26 cellular contexts compared by ENCODE assay signal in the genomic region with DNA sequence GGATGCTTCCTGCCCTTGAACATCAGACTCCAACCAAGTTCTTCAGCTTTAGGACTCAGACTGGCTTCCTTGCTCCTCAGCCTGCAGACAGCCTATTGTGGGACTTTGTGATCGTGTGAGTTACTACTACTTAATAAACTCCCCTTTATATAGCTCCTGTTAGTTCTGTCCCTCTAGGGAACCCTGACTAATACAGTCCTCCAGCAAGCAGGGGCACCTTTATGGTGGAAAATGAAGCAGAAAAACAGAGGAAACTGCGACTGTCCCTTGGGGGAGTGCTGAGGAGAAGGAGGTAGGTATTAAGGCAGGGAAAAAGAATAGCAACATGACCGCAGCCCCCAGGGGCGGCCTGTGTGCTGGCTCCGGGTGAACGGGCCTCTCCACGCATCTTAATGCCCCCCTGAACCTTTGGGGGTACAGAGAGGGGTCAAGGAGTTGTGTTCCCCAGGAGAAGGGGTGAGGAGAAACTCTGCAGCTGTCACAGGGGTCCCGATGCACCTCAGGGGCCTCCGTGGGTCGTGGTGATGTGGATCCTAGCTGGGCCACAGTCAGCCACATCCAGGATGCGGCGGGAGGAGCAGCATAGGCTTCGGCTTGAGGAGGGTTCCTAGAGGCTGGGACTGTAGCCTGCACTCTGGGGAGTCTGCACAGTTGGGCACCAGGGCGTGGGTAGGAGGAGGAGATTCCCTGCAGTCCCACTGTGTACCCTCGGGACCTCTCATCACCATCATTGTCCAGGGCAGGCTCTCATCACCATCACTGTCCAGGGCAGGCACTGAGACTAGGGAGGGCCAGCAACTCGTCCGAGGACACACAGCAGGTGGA. TPM values are rescaled to one million over a fixed set of nuclear protein-coding genes. Genes with fewer than 3 reads are reported as not detected.
"Had no signal": no experiment of that assay in that cellular context is flagged by ENCODE, and none has a peak within 500 bp of the region (broad histone marks: within the 10 kb centered on the region; RNA-seq: fewer than 3 reads in every experiment).

No MANE protein-coding gene starts in this region.

- H3K4me1 ChIP-seq: gastrocnemius medialis, heart right ventricle, left ventricle myocardium inferior, parathyroid adenoma, prostate gland, right lobe of liver, tibial artery, upper lobe of left lung had no signal

- H3K4me1 Mint-ChIP-seq: stimulated activated effector memory CD8-positive, alpha-beta T cell treated with anti-CD3 and anti-CD28 coated beads, Interleukin-12 subunit alpha, Interleukin-12 subunit beta, amount 100 ng/mL, for 72 hours had no signal

- H3K9me3 Mint-ChIP-seq: dendritic cell treated with granulocyte-macrophage colony-stimulating factor and Interleukin-4, amounts not matched to agents 40 ng/mL and 50 ng/mL, for 4 days; effector memory CD8-positive, alpha-beta T cell; natural killer cell treated with Interleukin-12 subunit alpha and Interleukin-12 subunit beta and Interleukin-15 and Interleukin-18, amount 100 ng/mL, for 72 hours; stimulated activated effector memory CD8-positive, alpha-beta T cell treated with anti-CD3 and anti-CD28 coated beads, Interleukin-12 subunit alpha, Interleukin-12 subunit beta, amount 100 ng/mL, for 72 hours; stimulated activated naive CD8-positive, alpha-beta T cell treated with anti-CD3 and anti-CD28 coated beads, Interleukin-15, Interleukin-2, amounts not matched to agents 100 ng/mL and 50 ng/mL, for 24 hours had no signal

- DNase-seq: effector memory CD8-positive, alpha-beta T cell; gastrocnemius medialis; heart right ventricle; hypothalamus; islet precursor cell; left cardiac atrium; left ventricle myocardium inferior; mesenchymal stem cell; midbrain; retina; right lobe of liver; stimulated activated CD4-positive, alpha-beta T cell treated with anti-CD3 and anti-CD28 coated beads, Interleukin-4, amount 100 ng/mL, for 1 hour; stimulated activated CD8-positive, alpha-beta memory T cell treated with anti-CD3 and anti-CD28 coated beads, Interleukin-4, amount 100 ng/mL, for 48 hours; tibial artery; upper lobe of left lung; uterus had no signal

- H3K4me3 Mint-ChIP-seq: dendritic cell treated with granulocyte-macrophage colony-stimulating factor and Interleukin-4, amounts not matched to agents 40 ng/mL and 50 ng/mL, for 4 days; effector memory CD8-positive, alpha-beta T cell; natural killer cell treated with Interleukin-12 subunit alpha and Interleukin-12 subunit beta and Interleukin-15 and Interleukin-18, amount 100 ng/mL, for 72 hours; stimulated activated effector memory CD8-positive, alpha-beta T cell treated with anti-CD3 and anti-CD28 coated beads, Interleukin-12 subunit alpha, Interleukin-12 subunit beta, amount 100 ng/mL, for 72 hours; stimulated activated naive CD8-positive, alpha-beta T cell treated with anti-CD3 and anti-CD28 coated beads, Interleukin-15, Interleukin-2, amounts not matched to agents 100 ng/mL and 50 ng/mL, for 24 hours had no signal

- H3K36me3 ChIP-seq: gastrocnemius medialis, heart right ventricle, left ventricle myocardium inferior, neutrophil, prostate gland, right lobe of liver, tibial artery, upper lobe of left lung, uterus had no signal

- H3K9ac ChIP-seq: parathyroid adenoma had no signal

- H3K4me3 ChIP-seq: esophagus muscularis mucosa, gastrocnemius medialis, heart right ventricle, left ventricle myocardium inferior, lung, prostate gland, right lobe of liver, tibial artery, upper lobe of left lung, uterus had no signal

- H3K9me3 ChIP-seq: esophagus muscularis mucosa, gastrocnemius medialis, heart right ventricle, left ventricle myocardium inferior, neutrophil, prostate gland, right lobe of liver, tibial artery, upper lobe of left lung, uterus had no signal

- H3K27ac ChIP-seq: epithelial cell of prostate, esophagus muscularis mucosa, gastrocnemius medialis, heart right ventricle, left ventricle myocardium inferior, neutrophil, parathyroid adenoma, prostate gland, right lobe of liver, tibial artery, upper lobe of left lung, uterus had no signal

- H3K27me3 ChIP-seq: esophagus muscularis mucosa, right lobe of liver, upper lobe of left lung, uterus had no signal

- H3K36me3 Mint-ChIP-seq: natural killer cell treated with Interleukin-12 subunit alpha and Interleukin-12 subunit beta and Interleukin-15 and Interleukin-18, amount 100 ng/mL, for 72 hours; stimulated activated effector memory CD8-positive, alpha-beta T cell treated with anti-CD3 and anti-CD28 coated beads, Interleukin-12 subunit alpha, Interleukin-12 subunit beta, amount 100 ng/mL, for 72 hours had no signal

- H3K27ac Mint-ChIP-seq: dendritic cell treated with granulocyte-macrophage colony-stimulating factor and Interleukin-4, amounts not matched to agents 40 ng/mL and 50 ng/mL, for 4 days; natural killer cell treated with Interleukin-12 subunit alpha and Interleukin-12 subunit beta and Interleukin-15 and Interleukin-18, amount 100 ng/mL, for 72 hours; stimulated activated effector memory CD8-positive, alpha-beta T cell treated with anti-CD3 and anti-CD28 coated beads, Interleukin-12 subunit alpha, Interleukin-12 subunit beta, amount 100 ng/mL, for 72 hours; stimulated activated naive CD8-positive, alpha-beta T cell treated with anti-CD3 and anti-CD28 coated beads, Interleukin-15, Interleukin-2, amounts not matched to agents 100 ng/mL and 50 ng/mL, for 24 hours had no signal

- ATAC-seq: effector memory CD8-positive, alpha-beta T cell; gastrocnemius medialis; left cardiac atrium; natural killer cell treated with Interleukin-12 subunit alpha and Interleukin-12 subunit beta and Interleukin-15 and Interleukin-18, amount 100 ng/mL, for 72 hours; right lobe of liver; stimulated activated effector memory CD8-positive, alpha-beta T cell treated with anti-CD3 and anti-CD28 coated beads, Interleukin-12 subunit alpha, Interleukin-12 subunit beta, amount 100 ng/mL, for 72 hours had no signal

RNA-seq across cellular contexts. Expression of gene SHISAL1, which starts 34.3 kb away (rescaled TPM):
- total RNA-seq: natural killer cell treated with Interleukin-12 subunit alpha and Interleukin-12 subunit beta and Interleukin-15 and Interleukin-18, amount 100 ng/mL, for 72 hours had no signal
